Comparison of ENCODE assay signal across 8 cellular contexts in the genomic region with DNA sequence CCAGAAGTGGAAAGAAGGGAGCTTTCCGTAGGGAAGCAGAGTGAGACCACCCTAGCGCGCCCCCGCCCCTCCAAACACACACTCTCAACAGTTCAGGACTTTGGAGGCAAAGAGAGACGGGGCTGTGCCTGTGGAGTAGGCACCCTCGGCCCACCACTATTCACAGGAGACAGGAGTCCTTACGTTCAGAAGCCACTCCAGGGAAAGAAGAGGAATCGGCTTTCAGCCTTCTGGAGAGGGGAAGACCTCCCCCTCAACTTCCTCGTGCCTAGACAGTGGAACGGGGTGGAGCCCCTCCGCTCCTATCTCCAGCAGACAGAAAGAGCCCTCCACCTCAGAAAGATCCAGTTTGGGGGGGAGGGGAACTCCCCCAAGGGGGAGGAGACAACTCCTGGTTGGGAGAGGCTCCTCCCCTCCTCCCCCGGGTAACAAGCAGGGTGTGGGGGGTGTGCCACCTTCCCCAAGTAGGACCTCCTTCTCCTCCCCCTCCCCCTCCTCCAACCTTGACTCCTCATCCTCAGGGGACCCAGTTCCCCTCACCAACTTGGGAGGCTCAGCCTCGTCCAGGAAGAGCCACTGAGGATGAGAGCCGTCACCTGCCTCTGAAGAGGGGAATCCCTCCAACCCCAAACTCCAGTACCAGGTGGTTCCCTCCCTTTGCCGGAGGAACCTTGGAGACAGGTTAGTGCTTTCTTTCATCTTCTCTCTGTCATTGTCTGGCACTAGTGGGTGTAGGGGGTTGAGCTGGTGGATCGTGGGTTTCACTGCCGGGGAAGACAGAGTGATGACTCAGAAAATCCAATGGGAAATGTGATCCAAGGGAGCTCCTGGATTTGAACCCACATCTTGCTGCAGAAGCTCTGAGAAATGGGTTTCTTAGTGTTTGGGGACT. TPM values are rescaled to one million over a fixed set of nuclear protein-coding genes. Genes with fewer than 3 reads are reported as not detected.
DNase-seq lines count a peak whose midpoint lies in the region; ATAC-seq, FAIRE-seq and TF ChIP-seq lines count a peak whose summit lies in the region.

No MANE protein-coding gene starts in this region.

- peak overlapping the region; percentile 95 for H3K4me2 ChIP-seq in parathyroid adenoma (ENCODE audit: low read length)

- peak overlapping the region in 4 of 5 donors; percentile 78 to 98 (median 93) for H3K27ac ChIP-seq in adrenal gland
- peak overlapping the region; percentile 93 for H3K27ac ChIP-seq in parathyroid adenoma

- peaks cover 24 to 56% of the 10 kb centered on the region in 2 donors for H3K4me1 ChIP-seq in adrenal gland (replicated peaks in 1 of 2)
- H3K4me1 ChIP-seq in parathyroid adenoma, result peaks cover 43% of the 10 kb centered on the region

- ATAC-seq in HG03045 (IDR thresholded peaks at IDR 0.05; ENCODE audit: unreplicated experiment) (peak; percentile 23), left cardiac atrium (peak; percentile 45 to 70)

- peak overlapping the region; percentile 89 for H3K9ac ChIP-seq in parathyroid adenoma

- no peaks in the 10 kb centered on the region for H3K27me3 ChIP-seq in adrenal gland
- H3K27me3 ChIP-seq in parathyroid adenoma (ENCODE audit: control insufficient read depth, insufficient read depth, low read length), result no peaks in the 10 kb centered on the region

- H3K79me2 ChIP-seq in parathyroid adenoma, result peaks cover 17% of the 10 kb centered on the region

- no peak for FAIRE-seq in RCC 7860 (lab: Jason Lieb, UNC)

- TF ChIP-seq POLR2A in adrenal gland (IDR thresholded peaks at IDR 0.05), result no peak

- peak overlapping the region; percentile 86 for H2AFZ ChIP-seq in parathyroid adenoma

- WGBS in adrenal gland, 4 donors, result 2 to 7% (median 5%) methylated on average over 13 to 17 of the region's 17 CpGs

- intact Hi-C loops in adrenal gland (cut with DNase I) (no loop called here), left cardiac atrium (cut with DNase I) (no loop called here)

- H3K4me3 ChIP-seq in adrenal gland, result peak overlapping the region; percentile 55 to 98 (median 86)
- peak overlapping the region; percentile 96 for H3K4me3 ChIP-seq in parathyroid adenoma (ENCODE audit: low read depth, low read length)

- no peak for TF ChIP-seq CTCF in adrenal gland (IDR thresholded peaks at IDR 0.05)
- TF ChIP-seq CTCF in parathyroid adenoma (IDR thresholded peaks at IDR 0.05), result no peak

- H3K9me3 ChIP-seq in adrenal gland (replicated peaks in 1 of 3) (no peaks in the 10 kb centered on the region), parathyroid adenoma (ENCODE audit: control insufficient read depth, low read length) (no peaks in the 10 kb centered on the region)

- peaks cover 0 to 4% of the 10 kb centered on the region in 2 donors for H3K36me3 ChIP-seq in adrenal gland (replicated peaks in 1 of 2)
- no peaks in the 10 kb centered on the region for H3K36me3 ChIP-seq in parathyroid adenoma (ENCODE audit: control insufficient read depth, insufficient read depth, low read length)

- DNase-seq in NCI-H187 (lab: John Stamatoyannopoulos, UW) (peak; percentile 9 to 12), NCI-H187 treated with DMSO at 0.1 percent for 48 hours (lab: John Stamatoyannopoulos, UW) (no peak), RCC 7860 (ENCODE audit: low spot score) (peak; percentile 9), adrenal gland (peak; percentile 30 to 78 (median 58)), left cardiac atrium (peak; percentile 74), MV-4-11 (lab: John Stamatoyannopoulos, UW) (no peak)

RNA-seq across cellular contexts. Expression of a gene that starts 0.9 kb away (rescaled TPM):
- total RNA-seq in adrenal gland (10 to 100 TPM in 7 of 8 donors, 1 to 10 TPM in 1; 8.6 to 20.8 (median 15.3) TPM), left cardiac atrium (10 to 100 TPM; 18.9 to 19.5 TPM)
- 10 to 100 TPM in 2 of 3 donors, 1 to 10 TPM in 1; 7.1 to 13.8 (median 11.7) TPM for polyA plus RNA-seq in adrenal gland

RNA-seq across cellular contexts. Expression of a gene that starts 32.8 kb away (rescaled TPM):
- total RNA-seq in adrenal gland (10 to 100 TPM in 7 of 8 donors, 1 to 10 TPM in 1; 3.3 to 40.3 (median 26.8) TPM), left cardiac atrium (10 to 100 TPM; 10.4 to 22.0 TPM)
- 10 to 100 TPM in 1 of 3 donors, 1 to 10 TPM in 2; 5.9 to 15.7 (median 9.3) TPM for polyA plus RNA-seq in adrenal gland

RNA-seq across cellular contexts. Expression of a gene that starts 48.7 kb away (rescaled TPM):
- total RNA-seq in adrenal gland (10 to 100 TPM; 24.4 to 99.9 (median 53.6) TPM), left cardiac atrium (10 to 100 TPM; 21.2 to 28.8 TPM)
- 10 to 100 TPM; 13.5 to 81.1 (median 22.3) TPM for polyA plus RNA-seq in adrenal gland

Comparison
In these comparisons a context has a peak if more than half of its experiments do, and no peak if none do; other contexts are left out.
1. DNase-seq: peak in NCI-H187 (2 of 2), RCC 7860 (single experiment), adrenal gland (7 of 7) and left cardiac atrium (single experiment); none in NCI-H187 treated with DMSO at 0.1 percent for 48 hours (single experiment) and MV-4-11 (single experiment).